8 cellular contexts compared by ENCODE assay signal in genomic region chr15:56468271-56468912, GRCh38. TPM values are rescaled to one million over a fixed set of nuclear protein-coding genes. Genes with fewer than 3 reads are reported as not detected.
DNase-seq lines count a peak whose midpoint lies in the region; ATAC-seq and TF ChIP-seq lines count a peak whose summit lies in the region.

No MANE protein-coding gene starts in this region.

- peak; percentile 39 to 55 for ATAC-seq in activated T-cell treated with anti-CD3 and anti-CD28 coated beads, Interleukin-2, amount 50 U/mL, for 72 hours (replicated peaks in 1 of 2)
- peak; percentile 41 for ATAC-seq in HG03139 (IDR thresholded peaks at IDR 0.05; ENCODE audit: unreplicated experiment)

- H3K27me3 ChIP-seq in liver (ENCODE audit: control insufficient read depth in 4 of 4, insufficient read depth in 4 of 4, low read length in 3 of 4) = no peaks in the 10 kb centered on the region

- TF ChIP-seq CTCF in liver (IDR thresholded peaks at IDR 0.05; ENCODE audit: low read depth, low read length, missing input control) = no peak

- WGBS in liver = 27% methylated on average over 2 of the region's 2 CpGs

- H3K4me1 Mint-ChIP-seq in activated T-cell treated with anti-CD3 and anti-CD28 coated beads, Interleukin-2, amount 50 U/mL, for 72 hours (ENCODE audit: low read depth) = peaks cover 24% of the 10 kb centered on the region
- peaks cover 33% of the 10 kb centered on the region for H3K4me1 Mint-ChIP-seq in T-helper 2 cell treated with Interferon-gamma antibody and Interleukin-4, amounts not matched to agents 5 μg/mL and 100 μg/mL, for 36 hours (ENCODE audit: low read depth)

- H3K4me3 Mint-ChIP-seq in activated T-cell treated with anti-CD3 and anti-CD28 coated beads, Interleukin-2, amount 50 U/mL, for 72 hours = peak overlapping the region; percentile 54 to 94
- peak overlapping the region; percentile 80 for H3K4me3 Mint-ChIP-seq in T-helper 2 cell treated with Interferon-gamma antibody and Interleukin-4, amounts not matched to agents 5 μg/mL and 100 μg/mL, for 36 hours

- peak in 1 of 2 donors; percentile 11 for DNase-seq in activated T-cell treated with anti-CD3 and anti-CD28 coated beads, Interleukin-2, amount 50 U/mL, for 72 hours
- no peak for DNase-seq in activated T-cell treated with anti-CD3 and anti-CD28 coated beads, Interleukin-2, amount 50 U/mL, for 48 hours
- no peak for DNase-seq in T-helper 2 cell treated with Interferon-gamma antibody and Interleukin-4, amounts not matched to agents 5 μg/mL and 100 μg/mL, for 36 hours (ENCODE audit: low spot score)
- DNase-seq in COR-L47 (lab: John Stamatoyannopoulos, UW) (no peak), NCI-H1930 (lab: John Stamatoyannopoulos, UW) (no peak), inferior parietal cortex (ENCODE audit: extremely low spot score) (no peak)

- peaks cover 18% of the 10 kb centered on the region for H3K27me3 Mint-ChIP-seq in activated T-cell treated with anti-CD3 and anti-CD28 coated beads, Interleukin-2, amount 50 U/mL, for 72 hours (ENCODE audit: low read depth)
- peaks cover 29% of the 10 kb centered on the region for H3K27me3 Mint-ChIP-seq in T-helper 2 cell treated with Interferon-gamma antibody and Interleukin-4, amounts not matched to agents 5 μg/mL and 100 μg/mL, for 36 hours (ENCODE audit: low read depth)

- H3K9ac ChIP-seq in liver (ENCODE audit: low read depth in 1 of 2, low read length in 2 of 2) = no peak overlapping the region

- no peak for TF ChIP-seq RAD21 in liver (IDR thresholded peaks at IDR 0.05)

- no peaks in the 10 kb centered on the region for H3K36me3 Mint-ChIP-seq in activated T-cell treated with anti-CD3 and anti-CD28 coated beads, Interleukin-2, amount 50 U/mL, for 72 hours (ENCODE audit: insufficient read depth in 2 of 2)
- peaks cover 1% of the 10 kb centered on the region for H3K36me3 Mint-ChIP-seq in T-helper 2 cell treated with Interferon-gamma antibody and Interleukin-4, amounts not matched to agents 5 μg/mL and 100 μg/mL, for 36 hours (ENCODE audit: low read depth)

- peaks cover 6 to 15% (median 10%) of the 10 kb centered on the region in 4 donors for H3K4me1 ChIP-seq in liver (ENCODE audit: control insufficient read depth in 4 of 4, insufficient read depth in 4 of 4, low read length in 3 of 4)

- no peaks in the 10 kb centered on the region for H3K36me3 ChIP-seq in liver (ENCODE audit: control insufficient read depth in 4 of 4, insufficient read depth in 3 of 4, low read depth in 1 of 4, low read length in 3 of 4)

- no peaks in the 10 kb centered on the region for H3K9me3 ChIP-seq in liver (ENCODE audit: control insufficient read depth in 4 of 4, low read length in 3 of 4)

- H3K27ac ChIP-seq in liver (ENCODE audit: low read depth in 1 of 2, low read length in 2 of 2) = peak overlapping the region in 1 of 2 donors; percentile 17

- no peak overlapping the region for H3K27ac Mint-ChIP-seq in activated T-cell treated with anti-CD3 and anti-CD28 coated beads, Interleukin-2, amount 50 U/mL, for 72 hours
- peak overlapping the region; percentile 63 for H3K27ac Mint-ChIP-seq in T-helper 2 cell treated with Interferon-gamma antibody and Interleukin-4, amounts not matched to agents 5 μg/mL and 100 μg/mL, for 36 hours

- peak overlapping the region; percentile 26 to 37 (median 27) for H3K4me3 ChIP-seq in liver (ENCODE audit: low read depth in 1 of 3, low read length in 3 of 3)

- no peaks in the 10 kb centered on the region for H3K9me3 Mint-ChIP-seq in activated T-cell treated with anti-CD3 and anti-CD28 coated beads, Interleukin-2, amount 50 U/mL, for 72 hours
- no peaks in the 10 kb centered on the region for H3K9me3 Mint-ChIP-seq in T-helper 2 cell treated with Interferon-gamma antibody and Interleukin-4, amounts not matched to agents 5 μg/mL and 100 μg/mL, for 36 hours

TF ChIP-seq in liver, 16 proteins besides CTCF, POLR2A, EP300 and RAD21:
- no peak for TF ChIP-seq NR2F2 (IDR thresholded peaks at IDR 0.05)
- TF ChIP-seq FOXA1 (IDR thresholded peaks at IDR 0.05) = no peak
- no peak for TF ChIP-seq RXRA (IDR thresholded peaks at IDR 0.05)
- TF ChIP-seq TAF1 (conservative IDR thresholded peaks at IDR 0.05) = no peak
- no peak for TF ChIP-seq SP1 (IDR thresholded peaks at IDR 0.05)
- no peak for TF ChIP-seq EGR1 (IDR thresholded peaks at IDR 0.05; ENCODE audit: low read depth in 2 of 2)
- TF ChIP-seq REST (IDR thresholded peaks at IDR 0.05) = no peak
- no peak for TF ChIP-seq JUND (IDR thresholded peaks at IDR 0.05)
- no peak for TF ChIP-seq HNF4G (IDR thresholded peaks at IDR 0.05)
- TF ChIP-seq FOXA2 (IDR thresholded peaks at IDR 0.05) = no peak
- no peak for TF ChIP-seq GABPA (IDR thresholded peaks at IDR 0.05 in 1 of 2, conservative IDR thresholded peaks at IDR 0.05 in 1 of 2)
- no peak for TF ChIP-seq YY1 (IDR thresholded peaks at IDR 0.05)
- TF ChIP-seq ZBTB33 (IDR thresholded peaks at IDR 0.05) = no peak
- no peak for TF ChIP-seq MAX (IDR thresholded peaks at IDR 0.05)

RNA-seq across cellular contexts. Expression of gene MNS1, which starts 3.5 kb away (rescaled TPM):
- total RNA-seq in activated T-cell treated with anti-CD3 and anti-CD28 coated beads, Interleukin-2, amount 50 U/mL, for 72 hours = under 1 TPM in 1 of 2 donors, not detected in 1; 0.19 TPM
- total RNA-seq in liver = 1 to 10 TPM in 1 of 2 donors, under 1 TPM in 1; 0.08 to 1.3 TPM
- polyA plus RNA-seq in liver = under 1 TPM; 0.38 to 0.45 TPM
